ENCODE assay signal across 2 cellular contexts in the genomic region with DNA sequence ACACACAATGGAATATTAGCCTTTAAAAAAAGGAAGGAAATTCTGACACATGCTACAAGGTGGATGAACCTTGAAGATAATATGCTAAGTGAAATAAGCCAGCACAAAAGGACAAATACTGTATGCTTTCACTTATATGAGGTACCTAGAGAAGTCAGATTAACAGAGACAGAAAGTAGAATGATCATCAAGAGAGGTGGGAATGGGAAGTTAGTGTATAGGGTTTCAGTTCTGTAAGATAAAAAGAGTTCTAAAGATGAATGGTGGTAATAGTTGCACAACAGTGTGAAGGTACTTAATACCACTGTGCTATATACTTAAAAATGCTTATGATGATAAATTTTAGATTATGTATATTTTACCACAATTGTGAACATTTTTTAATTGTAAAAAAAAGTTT.
A peak's percentile ranks its signal among the peaks of the same experiment; 100 is the strongest.
TF ChIP-seq lines count a peak whose summit lies in the region.

No MANE protein-coding gene starts in this region.

TF ChIP-seq in K562, 482 proteins besides CTCF, POLR2A, EP300 and RAD21:
- TF ChIP-seq ZNF316 (IDR thresholded peaks at IDR 0.05): peak; percentile 39
- no peak for TF ChIP-seq ZNF57 (CRISPR knock-in tag; IDR thresholded peaks at IDR 0.05)
- TF ChIP-seq DMBX1 (CRISPR knock-in tag; IDR thresholded peaks at IDR 0.05; ENCODE audit: borderline replicate concordance): no peak
- TF ChIP-seq, protein P1, sequence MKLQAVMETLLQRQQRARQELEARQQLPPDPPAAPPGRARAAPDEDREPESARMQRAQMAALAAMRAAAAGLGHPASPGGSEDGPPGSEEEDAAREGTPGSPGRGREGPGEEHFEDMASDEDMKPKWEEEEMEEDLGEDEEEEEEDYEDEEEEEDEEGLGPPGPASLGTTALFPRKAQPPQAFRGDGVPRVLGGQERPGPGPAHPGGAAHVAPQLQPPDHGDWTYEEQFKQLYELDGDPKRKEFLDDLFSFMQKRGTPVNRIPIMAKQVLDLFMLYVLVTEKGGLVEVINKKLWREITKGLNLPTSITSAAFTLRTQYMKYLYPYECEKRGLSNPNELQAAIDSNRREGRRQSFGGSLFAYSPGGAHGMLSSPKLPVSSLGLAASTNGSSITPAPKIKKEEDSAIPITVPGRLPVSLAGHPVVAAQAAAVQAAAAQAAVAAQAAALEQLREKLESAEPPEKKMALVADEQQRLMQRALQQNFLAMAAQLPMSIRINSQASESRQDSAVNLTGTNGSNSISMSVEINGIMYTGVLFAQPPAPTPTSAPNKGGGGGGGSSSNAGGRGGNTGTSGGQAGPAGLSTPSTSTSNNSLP (IDR thresholded peaks at IDR 0.05; ENCODE audit: borderline replicate concordance, low read depth, low read length): no peak
- 0 out of 2 replicates have a peak, but pooled peaks have one; percentile 14 for TF ChIP-seq C11orf30 (IDR thresholded peaks at IDR 0.05; ENCODE audit: low read depth)

TF ChIP-seq in WTC11, 78 proteins besides CTCF, POLR2A, EP300 and RAD21:
- TF ChIP-seq ZBTB21 (CRISPR knock-in tag; IDR thresholded peaks at IDR 0.05; ENCODE audit: borderline replicate concordance): no peak
- no peak for TF ChIP-seq MXD4 (CRISPR knock-in tag; IDR thresholded peaks at IDR 0.05; ENCODE audit: borderline replicate concordance)
- TF ChIP-seq, protein P2, sequence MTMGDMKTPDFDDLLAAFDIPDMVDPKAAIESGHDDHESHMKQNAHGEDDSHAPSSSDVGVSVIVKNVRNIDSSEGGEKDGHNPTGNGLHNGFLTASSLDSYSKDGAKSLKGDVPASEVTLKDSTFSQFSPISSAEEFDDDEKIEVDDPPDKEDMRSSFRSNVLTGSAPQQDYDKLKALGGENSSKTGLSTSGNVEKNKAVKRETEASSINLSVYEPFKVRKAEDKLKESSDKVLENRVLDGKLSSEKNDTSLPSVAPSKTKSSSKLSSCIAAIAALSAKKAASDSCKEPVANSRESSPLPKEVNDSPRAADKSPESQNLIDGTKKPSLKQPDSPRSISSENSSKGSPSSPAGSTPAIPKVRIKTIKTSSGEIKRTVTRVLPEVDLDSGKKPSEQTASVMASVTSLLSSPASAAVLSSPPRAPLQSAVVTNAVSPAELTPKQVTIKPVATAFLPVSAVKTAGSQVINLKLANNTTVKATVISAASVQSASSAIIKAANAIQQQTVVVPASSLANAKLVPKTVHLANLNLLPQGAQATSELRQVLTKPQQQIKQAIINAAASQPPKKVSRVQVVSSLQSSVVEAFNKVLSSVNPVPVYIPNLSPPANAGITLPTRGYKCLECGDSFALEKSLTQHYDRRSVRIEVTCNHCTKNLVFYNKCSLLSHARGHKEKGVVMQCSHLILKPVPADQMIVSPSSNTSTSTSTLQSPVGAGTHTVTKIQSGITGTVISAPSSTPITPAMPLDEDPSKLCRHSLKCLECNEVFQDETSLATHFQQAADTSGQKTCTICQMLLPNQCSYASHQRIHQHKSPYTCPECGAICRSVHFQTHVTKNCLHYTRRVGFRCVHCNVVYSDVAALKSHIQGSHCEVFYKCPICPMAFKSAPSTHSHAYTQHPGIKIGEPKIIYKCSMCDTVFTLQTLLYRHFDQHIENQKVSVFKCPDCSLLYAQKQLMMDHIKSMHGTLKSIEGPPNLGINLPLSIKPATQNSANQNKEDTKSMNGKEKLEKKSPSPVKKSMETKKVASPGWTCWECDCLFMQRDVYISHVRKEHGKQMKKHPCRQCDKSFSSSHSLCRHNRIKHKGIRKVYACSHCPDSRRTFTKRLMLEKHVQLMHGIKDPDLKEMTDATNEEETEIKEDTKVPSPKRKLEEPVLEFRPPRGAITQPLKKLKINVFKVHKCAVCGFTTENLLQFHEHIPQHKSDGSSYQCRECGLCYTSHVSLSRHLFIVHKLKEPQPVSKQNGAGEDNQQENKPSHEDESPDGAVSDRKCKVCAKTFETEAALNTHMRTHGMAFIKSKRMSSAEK (CRISPR knock-in tag; IDR thresholded peaks at IDR 0.05; ENCODE audit: borderline replicate concordance): no peak
- no peak for TF ChIP-seq SOX15 (CRISPR knock-in tag; IDR thresholded peaks at IDR 0.05)
- TF ChIP-seq FOXJ3 (CRISPR knock-in tag; IDR thresholded peaks at IDR 0.05; ENCODE audit: borderline replicate concordance): no peak
- TF ChIP-seq, protein P3, sequence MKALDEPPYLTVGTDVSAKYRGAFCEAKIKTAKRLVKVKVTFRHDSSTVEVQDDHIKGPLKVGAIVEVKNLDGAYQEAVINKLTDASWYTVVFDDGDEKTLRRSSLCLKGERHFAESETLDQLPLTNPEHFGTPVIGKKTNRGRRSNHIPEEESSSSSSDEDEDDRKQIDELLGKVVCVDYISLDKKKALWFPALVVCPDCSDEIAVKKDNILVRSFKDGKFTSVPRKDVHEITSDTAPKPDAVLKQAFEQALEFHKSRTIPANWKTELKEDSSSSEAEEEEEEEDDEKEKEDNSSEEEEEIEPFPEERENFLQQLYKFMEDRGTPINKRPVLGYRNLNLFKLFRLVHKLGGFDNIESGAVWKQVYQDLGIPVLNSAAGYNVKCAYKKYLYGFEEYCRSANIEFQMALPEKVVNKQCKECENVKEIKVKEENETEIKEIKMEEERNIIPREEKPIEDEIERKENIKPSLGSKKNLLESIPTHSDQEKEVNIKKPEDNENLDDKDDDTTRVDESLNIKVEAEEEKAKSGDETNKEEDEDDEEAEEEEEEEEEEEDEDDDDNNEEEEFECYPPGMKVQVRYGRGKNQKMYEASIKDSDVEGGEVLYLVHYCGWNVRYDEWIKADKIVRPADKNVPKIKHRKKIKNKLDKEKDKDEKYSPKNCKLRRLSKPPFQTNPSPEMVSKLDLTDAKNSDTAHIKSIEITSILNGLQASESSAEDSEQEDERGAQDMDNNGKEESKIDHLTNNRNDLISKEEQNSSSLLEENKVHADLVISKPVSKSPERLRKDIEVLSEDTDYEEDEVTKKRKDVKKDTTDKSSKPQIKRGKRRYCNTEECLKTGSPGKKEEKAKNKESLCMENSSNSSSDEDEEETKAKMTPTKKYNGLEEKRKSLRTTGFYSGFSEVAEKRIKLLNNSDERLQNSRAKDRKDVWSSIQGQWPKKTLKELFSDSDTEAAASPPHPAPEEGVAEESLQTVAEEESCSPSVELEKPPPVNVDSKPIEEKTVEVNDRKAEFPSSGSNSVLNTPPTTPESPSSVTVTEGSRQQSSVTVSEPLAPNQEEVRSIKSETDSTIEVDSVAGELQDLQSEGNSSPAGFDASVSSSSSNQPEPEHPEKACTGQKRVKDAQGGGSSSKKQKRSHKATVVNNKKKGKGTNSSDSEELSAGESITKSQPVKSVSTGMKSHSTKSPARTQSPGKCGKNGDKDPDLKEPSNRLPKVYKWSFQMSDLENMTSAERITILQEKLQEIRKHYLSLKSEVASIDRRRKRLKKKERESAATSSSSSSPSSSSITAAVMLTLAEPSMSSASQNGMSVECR (CRISPR knock-in tag; IDR thresholded peaks at IDR 0.05; ENCODE audit: borderline replicate concordance): no peak
